8 cellular contexts compared by ENCODE assay signal in genomic region chr1:7954683-7955082, GRCh38. TPM values are rescaled to one million over a fixed set of nuclear protein-coding genes. Genes with fewer than 3 reads are reported as not detected.
DNase-seq lines count a peak whose midpoint lies in the region; ATAC-seq, FAIRE-seq and TF ChIP-seq lines count a peak whose summit lies in the region.

No MANE protein-coding gene starts in this region.

- no peaks in the 10 kb centered on the region for H3K27me3 Mint-ChIP-seq in activated T-cell treated with anti-CD3 and anti-CD28 coated beads, Interleukin-2, amount 50 U/mL, for 72 hours (ENCODE audit: low read depth)
- H3K27me3 Mint-ChIP-seq in activated T-helper 17 cell treated with anti-CD3 and anti-CD28 coated beads, Interleukin-2, amount 50 U/mL, for 72 hours, result no peaks in the 10 kb centered on the region

- ATAC-seq in activated T-cell treated with anti-CD3 and anti-CD28 coated beads, Interleukin-2, amount 50 U/mL, for 72 hours (replicated peaks in 1 of 2), result no peak
- ATAC-seq in activated T-helper 17 cell treated with anti-CD3 and anti-CD28 coated beads, Interleukin-2, amount 50 U/mL, for 72 hours (replicated peaks), result no peak

- TF ChIP-seq EP300 in tibial nerve (IDR thresholded peaks at IDR 0.05), result no peak

- no peak for DNase-seq in activated T-cell treated with anti-CD3 and anti-CD28 coated beads, Interleukin-2, amount 50 U/mL, for 72 hours
- DNase-seq in activated T-cell treated with anti-CD3 and anti-CD28 coated beads for 4 hours (no peak), keratinocyte (ENCODE audit: low read depth, low spot score) (no peak), tibial nerve (ENCODE audit: low spot score in 2 of 2) (no peak), SW480 (ENCODE audit: low spot score) (no peak), cerebellar nuclear complex (lab: John Stamatoyannopoulos, UW) (no peak), medulla oblongata (ENCODE audit: extremely low spot score) (no peak)

- peak overlapping the region; percentile 93 to 96 for H3K4me3 Mint-ChIP-seq in activated T-cell treated with anti-CD3 and anti-CD28 coated beads, Interleukin-2, amount 50 U/mL, for 72 hours
- peak overlapping the region; percentile 88 for H3K4me3 Mint-ChIP-seq in activated T-helper 17 cell treated with anti-CD3 and anti-CD28 coated beads, Interleukin-2, amount 50 U/mL, for 72 hours

- peak overlapping the region; percentile 41 for H3K27ac ChIP-seq in keratinocyte (ENCODE audit: control insufficient read depth, insufficient read depth, low read length)
- peak overlapping the region; percentile 47 to 97 (median 92) for H3K27ac ChIP-seq in tibial nerve

- H3K9me3 ChIP-seq in keratinocyte (ENCODE audit: control insufficient read depth, low read depth, low read length) (no peaks in the 10 kb centered on the region), tibial nerve (no peaks in the 10 kb centered on the region)

- no peaks in the 10 kb centered on the region for H3K79me2 ChIP-seq in keratinocyte (ENCODE audit: control insufficient read depth, insufficient read depth, low read length)

- peak overlapping the region; percentile 68 for H3K9ac ChIP-seq in keratinocyte (ENCODE audit: control insufficient read depth, extremely low read depth, insufficient read depth, low read length)

- dilution Hi-C loops in keratinocyte (cut with MboI; ENCODE audit: extremely low pct_ligation_motif_present, low sequenced_read_pairs), result no loop called here

- H3K36me3 Mint-ChIP-seq in activated T-cell treated with anti-CD3 and anti-CD28 coated beads, Interleukin-2, amount 50 U/mL, for 72 hours (ENCODE audit: insufficient read depth in 2 of 2), result no peaks in the 10 kb centered on the region
- H3K36me3 Mint-ChIP-seq in activated T-helper 17 cell treated with anti-CD3 and anti-CD28 coated beads, Interleukin-2, amount 50 U/mL, for 72 hours (ENCODE audit: low read depth), result no peaks in the 10 kb centered on the region

- H3K36me3 ChIP-seq in keratinocyte (ENCODE audit: control insufficient read depth in 2 of 2, extremely low read depth in 1 of 2, insufficient read depth in 2 of 2, low read length in 2 of 2) (no peaks in the 10 kb centered on the region), tibial nerve (no peaks in the 10 kb centered on the region)

- H3K9me3 Mint-ChIP-seq in activated T-cell treated with anti-CD3 and anti-CD28 coated beads, Interleukin-2, amount 50 U/mL, for 72 hours, result no peaks in the 10 kb centered on the region
- no peaks in the 10 kb centered on the region for H3K9me3 Mint-ChIP-seq in activated T-helper 17 cell treated with anti-CD3 and anti-CD28 coated beads, Interleukin-2, amount 50 U/mL, for 72 hours

- peak overlapping the region; percentile 97 for H3K27ac Mint-ChIP-seq in activated T-cell treated with anti-CD3 and anti-CD28 coated beads, Interleukin-2, amount 50 U/mL, for 72 hours
- peak overlapping the region; percentile 94 for H3K27ac Mint-ChIP-seq in activated T-helper 17 cell treated with anti-CD3 and anti-CD28 coated beads, Interleukin-2, amount 50 U/mL, for 72 hours

- H3K4me3 ChIP-seq in keratinocyte (ENCODE audit: control insufficient read depth in 2 of 3, extremely low read depth in 1 of 3, insufficient read depth in 2 of 3, low read depth in 1 of 3, low read length in 3 of 3) (peak overlapping the region; percentile 48 to 70 (median 66)), tibial nerve (peak overlapping the region; percentile 55 to 77 (median 66))

- H3K9me1 ChIP-seq in keratinocyte (ENCODE audit: control insufficient read depth, extremely low read depth, insufficient read depth, low read length), result no peaks in the 10 kb centered on the region

- H3K4me1 ChIP-seq in keratinocyte (ENCODE audit: control insufficient read depth, extremely low read depth, insufficient read depth, low read length) (peaks cover 5% of the 10 kb centered on the region), tibial nerve (peaks cover 0 to 9% (median 0%) of the 10 kb centered on the region in 4 donors)

- peaks cover 47% of the 10 kb centered on the region for H3K4me1 Mint-ChIP-seq in activated T-cell treated with anti-CD3 and anti-CD28 coated beads, Interleukin-2, amount 50 U/mL, for 72 hours (ENCODE audit: low read depth)
- H3K4me1 Mint-ChIP-seq in activated T-helper 17 cell treated with anti-CD3 and anti-CD28 coated beads, Interleukin-2, amount 50 U/mL, for 72 hours, result peaks cover 25% of the 10 kb centered on the region

- no peak for FAIRE-seq in keratinocyte (lab: Jason Lieb, UNC)

- TF ChIP-seq POLR2A in tibial nerve (IDR thresholded peaks at IDR 0.05), result no peak

- H4K20me1 ChIP-seq in keratinocyte (ENCODE audit: control insufficient read depth, extremely low read depth, insufficient read depth, low read length), result no peaks in the 10 kb centered on the region

- H2AFZ ChIP-seq in keratinocyte (ENCODE audit: control insufficient read depth, low read length), result peak overlapping the region; percentile 97

- WGBS in tibial nerve, 2 donors, result 64 to 66% methylated on average over 7 of the region's 7 CpGs

- H3K27me3 ChIP-seq in keratinocyte (ENCODE audit: control insufficient read depth, extremely low read depth, insufficient read depth, low read length), result no peaks in the 10 kb centered on the region
- no peaks in the 10 kb centered on the region for H3K27me3 ChIP-seq in tibial nerve

- H3K4me2 ChIP-seq in keratinocyte (ENCODE audit: control insufficient read depth, extremely low read depth, insufficient read depth, low read depth, low read length), result peak overlapping the region; percentile 96

- TF ChIP-seq CTCF in keratinocyte (optimal IDR thresholded peaks at IDR 0.05 in 1 of 3, IDR thresholded peaks at IDR 0.05 in 1 of 3, conservative IDR thresholded peaks at IDR 0.05 in 1 of 3; ENCODE audit: extremely low read depth in 1 of 3, insufficient read depth in 2 of 3, low read length in 3 of 3), result no peak
- no peak for TF ChIP-seq CTCF in tibial nerve (IDR thresholded peaks at IDR 0.05)

RNA-seq across cellular contexts. Expression of gene PARK7, which starts 6.8 kb away (rescaled TPM):
- total RNA-seq in activated T-cell treated with anti-CD3 and anti-CD28 coated beads, Interleukin-2, amount 50 U/mL, for 72 hours, result 100 to 1,000 TPM; 247 to 273 TPM
- 100 to 1,000 TPM; 262 to 416 TPM for total RNA-seq in activated T-helper 17 cell treated with anti-CD3 and anti-CD28 coated beads, Interleukin-2, amount 50 U/mL, for 72 hours
- polyA plus RNA-seq in keratinocyte, result 296 to 502 TPM (median 471 TPM) in 3 replicates
- polyA plus RNA-seq in keratinocyte (2011; ENCODE audit: low read depth), result 326 TPM
- polyA plus RNA-seq in keratinocyte (2011; cell fraction: cytosol; rRNA removed), result 458 and 494 TPM in 2 replicates
- 167 and 228 TPM in 2 replicates for polyA plus RNA-seq in keratinocyte (2011; cell fraction: nucleus; rRNA removed)
- 240 and 445 TPM in 2 replicates for polyA plus RNA-seq in keratinocyte (2012; ENCODE audit: low replicate concordance)
- polyA minus RNA-seq in keratinocyte, result 29.1 to 162 TPM (median 72.1 TPM) in 3 replicates
- 87.5 TPM for polyA minus RNA-seq in keratinocyte (2011; cell fraction: cytosol; rRNA and poly(A)+ RNA removed)
- 30.6 and 47.7 TPM in 2 replicates for polyA minus RNA-seq in keratinocyte (2011; cell fraction: nucleus; rRNA and poly(A)+ RNA removed)
- total RNA-seq in tibial nerve, result 100 to 1,000 TPM; 161 to 216 (median 191) TPM

RNA-seq across cellular contexts. Expression of gene TNFRSF9, which starts 14.0 kb away (rescaled TPM):
- 10 to 100 TPM; 35.4 to 86.2 TPM for total RNA-seq in activated T-cell treated with anti-CD3 and anti-CD28 coated beads, Interleukin-2, amount 50 U/mL, for 72 hours
- 10 to 100 TPM; 22.2 to 40.8 TPM for total RNA-seq in activated T-helper 17 cell treated with anti-CD3 and anti-CD28 coated beads, Interleukin-2, amount 50 U/mL, for 72 hours
- polyA plus RNA-seq in keratinocyte, result 0.03 to 0.06 TPM in 2 of 3 replicates, not detected in the other
- polyA plus RNA-seq in keratinocyte (2011; ENCODE audit: low read depth), result not detected
- not detected in 2 replicates for polyA plus RNA-seq in keratinocyte (2011; cell fraction: cytosol; rRNA removed)
- not detected in 2 replicates for polyA plus RNA-seq in keratinocyte (2011; cell fraction: nucleus; rRNA removed)
- polyA plus RNA-seq in keratinocyte (2012; ENCODE audit: low replicate concordance), result not detected in 2 replicates
- 0.10 TPM in 1 of 3 replicates, not detected in the others for polyA minus RNA-seq in keratinocyte
- not detected for polyA minus RNA-seq in keratinocyte (2011; cell fraction: cytosol; rRNA and poly(A)+ RNA removed)
- 0.11 TPM in 1 of 2 replicates, not detected in the other for polyA minus RNA-seq in keratinocyte (2011; cell fraction: nucleus; rRNA and poly(A)+ RNA removed)
- total RNA-seq in tibial nerve, result under 1 TPM in 2 of 4 donors, not detected in 2; 0.21 to 0.60 TPM

Comparison
In these comparisons a context has a peak if more than half of its experiments do, and no peak if none do; other contexts are left out.
1. RNA of gene TNFRSF9, which starts 14.0 kb away (total RNA-seq): 35.4 to 86.2 TPM in activated T-cell treated with anti-CD3 and anti-CD28 coated beads, Interleukin-2, amount 50 U/mL, for 72 hours and 22.2 to 40.8 TPM in activated T-helper 17 cell treated with anti-CD3 and anti-CD28 coated beads, Interleukin-2, amount 50 U/mL, for 72 hours; 0.21 to 0.60 TPM in tibial nerve; every median in the first group is over 10 times any median in the second.